1 cellular context compared by ENCODE assay signal in genomic region chr1:39098569-39099250, GRCh38.
A peak's percentile ranks its signal among the peaks of the same experiment; 100 is the strongest.
TF ChIP-seq lines count a peak whose summit lies in the region.

No MANE protein-coding gene starts in this region.

TF ChIP-seq in GM12878, 131 proteins besides CTCF, POLR2A, EP300 and RAD21 (continued from another document):
- no peak for TF ChIP-seq MLLT1 (IDR thresholded peaks at IDR 0.05)
- peak; percentile 97 for TF ChIP-seq BMI1 (IDR thresholded peaks at IDR 0.05; ENCODE audit: borderline replicate concordance)
- TF ChIP-seq POLR2AphosphoS5 (IDR thresholded peaks at IDR 0.05; ENCODE audit: low read length), result no peak
